In the genomic region with DNA sequence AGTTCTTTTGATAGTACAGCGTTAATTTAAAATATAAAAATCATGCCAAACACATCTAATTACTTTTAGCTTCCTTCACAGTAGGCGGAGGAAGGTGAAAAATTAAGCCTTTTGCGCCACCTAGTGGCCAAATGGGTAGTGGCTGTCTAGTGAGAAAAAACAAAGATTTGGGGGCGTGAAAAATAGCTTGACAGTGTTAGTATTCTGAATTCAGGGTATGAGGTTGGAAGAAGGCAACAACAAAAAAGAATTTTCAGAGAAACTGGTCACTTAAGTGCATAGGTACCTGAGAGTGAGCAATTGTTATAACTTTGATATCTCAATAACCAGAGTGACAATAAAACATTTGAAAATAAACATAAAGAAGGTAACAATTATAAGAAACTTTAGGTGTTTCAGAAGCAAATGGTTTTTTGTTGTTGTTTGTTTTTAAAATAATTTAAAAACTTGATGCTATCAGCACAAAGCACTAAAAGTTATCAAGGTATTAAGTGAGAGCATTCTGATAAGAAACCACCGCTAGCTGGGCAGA, we compare ENCODE assay signal across 1 cellular context.
TF ChIP-seq lines count a peak whose summit lies in the region.

No MANE protein-coding gene starts in this region.

TF ChIP-seq in Ishikawa, 13 proteins besides CTCF, POLR2A, EP300 and RAD21 (continued from another document):
- TF ChIP-seq, protein P1, sequence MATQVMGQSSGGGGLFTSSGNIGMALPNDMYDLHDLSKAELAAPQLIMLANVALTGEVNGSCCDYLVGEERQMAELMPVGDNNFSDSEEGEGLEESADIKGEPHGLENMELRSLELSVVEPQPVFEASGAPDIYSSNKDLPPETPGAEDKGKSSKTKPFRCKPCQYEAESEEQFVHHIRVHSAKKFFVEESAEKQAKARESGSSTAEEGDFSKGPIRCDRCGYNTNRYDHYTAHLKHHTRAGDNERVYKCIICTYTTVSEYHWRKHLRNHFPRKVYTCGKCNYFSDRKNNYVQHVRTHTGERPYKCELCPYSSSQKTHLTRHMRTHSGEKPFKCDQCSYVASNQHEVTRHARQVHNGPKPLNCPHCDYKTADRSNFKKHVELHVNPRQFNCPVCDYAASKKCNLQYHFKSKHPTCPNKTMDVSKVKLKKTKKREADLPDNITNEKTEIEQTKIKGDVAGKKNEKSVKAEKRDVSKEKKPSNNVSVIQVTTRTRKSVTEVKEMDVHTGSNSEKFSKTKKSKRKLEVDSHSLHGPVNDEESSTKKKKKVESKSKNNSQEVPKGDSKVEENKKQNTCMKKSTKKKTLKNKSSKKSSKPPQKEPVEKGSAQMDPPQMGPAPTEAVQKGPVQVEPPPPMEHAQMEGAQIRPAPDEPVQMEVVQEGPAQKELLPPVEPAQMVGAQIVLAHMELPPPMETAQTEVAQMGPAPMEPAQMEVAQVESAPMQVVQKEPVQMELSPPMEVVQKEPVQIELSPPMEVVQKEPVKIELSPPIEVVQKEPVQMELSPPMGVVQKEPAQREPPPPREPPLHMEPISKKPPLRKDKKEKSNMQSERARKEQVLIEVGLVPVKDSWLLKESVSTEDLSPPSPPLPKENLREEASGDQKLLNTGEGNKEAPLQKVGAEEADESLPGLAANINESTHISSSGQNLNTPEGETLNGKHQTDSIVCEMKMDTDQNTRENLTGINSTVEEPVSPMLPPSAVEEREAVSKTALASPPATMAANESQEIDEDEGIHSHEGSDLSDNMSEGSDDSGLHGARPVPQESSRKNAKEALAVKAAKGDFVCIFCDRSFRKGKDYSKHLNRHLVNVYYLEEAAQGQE (IDR thresholded peaks at IDR 0.05; ENCODE audit: low read depth) = no peak
- TF ChIP-seq EGR1 (IDR thresholded peaks at IDR 0.05) (no peak), FOXM1 (IDR thresholded peaks at IDR 0.05; ENCODE audit: borderline replicate concordance, low read depth) (no peak), TEAD4 (IDR thresholded peaks at IDR 0.05) (no peak), NFIC (IDR thresholded peaks at IDR 0.05) (no peak), TCF12 (IDR thresholded peaks at IDR 0.05; ENCODE audit: low read depth) (no peak)
